1 cellular context compared by ENCODE assay signal in genomic region chr7:27739914-27740448, GRCh38.
TF ChIP-seq lines count a peak whose summit lies in the region.

TAX1BP1 (plus strand) TSS chr7:27740162; CDS start chr7:27748525, 8,363 bp downstream.

TF ChIP-seq in HEK293, 187 proteins besides CTCF, POLR2A, EP300 and RAD21 (continued from another document):
- TF ChIP-seq ZBTB49 (tag by site-specific recombination; IDR thresholded peaks at IDR 0.05; ENCODE audit: low read depth) (no peak), GLIS1 (tag by site-specific recombination; IDR thresholded peaks at IDR 0.05) (peak; percentile 69), PRDM10 (tag by site-specific recombination; IDR thresholded peaks at IDR 0.05) (peak; percentile 94), WT1 (tag by site-specific recombination; IDR thresholded peaks at IDR 0.05) (no peak), ZNF426 (tag by site-specific recombination; IDR thresholded peaks at IDR 0.05) (no peak)
TF ChIP-seq in HEK293: peak in this region for 31.
